Comparison of ENCODE assay signal across 8 cellular contexts in genomic region chr9:38065369-38066075, GRCh38. TPM values are rescaled to one million over a fixed set of nuclear protein-coding genes. Genes with fewer than 3 reads are reported as not detected.
DNase-seq lines count a peak whose midpoint lies in the region; ATAC-seq lines count a peak whose summit lies in the region.
"Had no signal": no experiment of that assay in that cellular context is flagged by ENCODE, and none has a peak within 500 bp of the region (broad histone marks: within the 10 kb centered on the region; RNA-seq: fewer than 3 reads in every experiment).

No MANE protein-coding gene starts in this region.

- H3K4me3 ChIP-seq in esophagus (ENCODE audit: low read depth in 1 of 2, low read length in 2 of 2) (peak overlapping the region; percentile 16 to 65), stomach smooth muscle (ENCODE audit: low read length in 2 of 2) (peak overlapping the region; percentile 86 to 91)

- H3K9ac ChIP-seq in stomach smooth muscle (ENCODE audit: low read length in 2 of 2): peak overlapping the region in 1 of 2 donors; percentile 86

- no peak overlapping the region for H3K4me3 Mint-ChIP-seq in T-helper 2 cell treated with Interferon-gamma antibody and Interleukin-4, amounts not matched to agents 5 μg/mL and 100 μg/mL, for 36 hours
- H3K4me3 Mint-ChIP-seq: activated naive CD4-positive, alpha-beta T cell treated with anti-CD3 and anti-CD28 coated beads, Interleukin-2, amount 50 U/mL, for 24 hours had no signal

- WGBS in esophagus, 2 donors: 51 to 52% methylated on average over 9 of the region's 9 CpGs

- H3K9me3 ChIP-seq in esophagus (ENCODE audit: control insufficient read depth in 2 of 2, insufficient read depth in 1 of 2, low read depth in 1 of 2, low read length in 1 of 2) (no peaks in the 10 kb centered on the region), stomach smooth muscle (ENCODE audit: control insufficient read depth in 2 of 2, low read length in 2 of 2) (no peaks in the 10 kb centered on the region)

- H3K27me3 ChIP-seq in esophagus (ENCODE audit: control insufficient read depth in 1 of 2, insufficient read depth in 2 of 2, low read length in 2 of 2) (no peaks in the 10 kb centered on the region), stomach smooth muscle (ENCODE audit: control insufficient read depth in 1 of 2, insufficient read depth in 2 of 2, low read length in 2 of 2) (no peaks in the 10 kb centered on the region)

- H3K36me3 ChIP-seq in esophagus (ENCODE audit: control insufficient read depth in 2 of 2, insufficient read depth in 2 of 2, low read length in 1 of 2) (peaks cover 0 to 4% of the 10 kb centered on the region in 2 donors), stomach smooth muscle (ENCODE audit: control insufficient read depth in 2 of 2, insufficient read depth in 2 of 2, low read length in 2 of 2) (no peaks in the 10 kb centered on the region)

- H3K27ac ChIP-seq in esophagus (ENCODE audit: low read depth in 2 of 2, low read length in 1 of 2): peak overlapping the region in 1 of 2 donors; percentile 52
- peak overlapping the region; percentile 86 for H3K27ac ChIP-seq in stomach smooth muscle (ENCODE audit: low read length)

- no peak overlapping the region for H3K27ac Mint-ChIP-seq in T-helper 2 cell treated with Interferon-gamma antibody and Interleukin-4, amounts not matched to agents 5 μg/mL and 100 μg/mL, for 36 hours
- H3K27ac Mint-ChIP-seq: activated naive CD4-positive, alpha-beta T cell treated with anti-CD3 and anti-CD28 coated beads, Interleukin-2, amount 50 U/mL, for 24 hours had no signal

- peak; percentile 37 for ATAC-seq in GM19452 (IDR thresholded peaks at IDR 0.05; ENCODE audit: unreplicated experiment)
- ATAC-seq in HG03280 (IDR thresholded peaks at IDR 0.05; ENCODE audit: unreplicated experiment): peak; percentile 37

- peaks cover 28% of the 10 kb centered on the region for H3K27me3 Mint-ChIP-seq in T-helper 2 cell treated with Interferon-gamma antibody and Interleukin-4, amounts not matched to agents 5 μg/mL and 100 μg/mL, for 36 hours (ENCODE audit: low read depth)

- peaks cover 9 to 15% of the 10 kb centered on the region in 2 donors for H3K4me1 ChIP-seq in esophagus (ENCODE audit: control insufficient read depth in 2 of 2, insufficient read depth in 2 of 2, low read length in 1 of 2)
- peaks cover 62% of the 10 kb centered on the region for H3K4me1 ChIP-seq in stomach smooth muscle (ENCODE audit: control insufficient read depth, insufficient read depth, low read length)

- no peak for DNase-seq in nucleus accumbens (lab: John Stamatoyannopoulos, UW)
- no peak for DNase-seq in T-helper 2 cell treated with Interferon-gamma antibody and Interleukin-4, amounts not matched to agents 5 μg/mL and 100 μg/mL, for 36 hours (ENCODE audit: low spot score)
- no peak for DNase-seq in NCI-H2081 (lab: John Stamatoyannopoulos, UW)

- H3K9me3 Mint-ChIP-seq in T-helper 2 cell treated with Interferon-gamma antibody and Interleukin-4, amounts not matched to agents 5 μg/mL and 100 μg/mL, for 36 hours: no peaks in the 10 kb centered on the region
- H3K9me3 Mint-ChIP-seq: activated naive CD4-positive, alpha-beta T cell treated with anti-CD3 and anti-CD28 coated beads, Interleukin-2, amount 50 U/mL, for 24 hours had no signal

- H3K4me1 Mint-ChIP-seq in T-helper 2 cell treated with Interferon-gamma antibody and Interleukin-4, amounts not matched to agents 5 μg/mL and 100 μg/mL, for 36 hours (ENCODE audit: low read depth): peaks cover 11% of the 10 kb centered on the region

- H3K36me3 Mint-ChIP-seq in T-helper 2 cell treated with Interferon-gamma antibody and Interleukin-4, amounts not matched to agents 5 μg/mL and 100 μg/mL, for 36 hours (ENCODE audit: low read depth): no peaks in the 10 kb centered on the region
- H3K36me3 Mint-ChIP-seq: activated naive CD4-positive, alpha-beta T cell treated with anti-CD3 and anti-CD28 coated beads, Interleukin-2, amount 50 U/mL, for 24 hours had no signal

RNA-seq across cellular contexts. Expression of gene SHB, which starts 3.5 kb away (rescaled TPM):
- 10 to 100 TPM; 14.7 to 15.7 TPM for polyA plus RNA-seq in esophagus
